In genomic region chr10:2620827-2621521, GRCh38 we compare ENCODE assay signal across 2 cellular contexts.
TF ChIP-seq lines count a peak whose summit lies in the region.

No MANE protein-coding gene starts in this region.

TF ChIP-seq in IMR-90, 13 proteins besides CTCF, POLR2A, EP300 and RAD21:
- no peak for TF ChIP-seq MXI1 (IDR thresholded peaks at IDR 0.05; ENCODE audit: borderline replicate concordance, low read depth, low read length)
- no peak for TF ChIP-seq SMC3 (IDR thresholded peaks at IDR 0.05; ENCODE audit: low read depth, low read length)
- no peak for TF ChIP-seq BHLHE40 (IDR thresholded peaks at IDR 0.05; ENCODE audit: low read depth, low read length)
- no peak for TF ChIP-seq MAFK (IDR thresholded peaks at IDR 0.05; ENCODE audit: low read depth, low read length)
- no peak for TF ChIP-seq CHD1 (IDR thresholded peaks at IDR 0.05; ENCODE audit: low read depth, low read length)
- peak; percentile 23; the same call in 1 of the 2 replicates for TF ChIP-seq CEBPB (IDR thresholded peaks at IDR 0.05; ENCODE audit: low read depth, low read length)
- no peak for TF ChIP-seq RCOR1 (IDR thresholded peaks at IDR 0.05; ENCODE audit: insufficient replicate concordance, low read length)
- no peak for TF ChIP-seq NFE2L2 (IDR thresholded peaks at IDR 0.05; ENCODE audit: low read depth, low read length)

TF ChIP-seq in H1, 55 proteins besides CTCF, POLR2A, EP300 and RAD21:
- TF ChIP-seq CEBPB (IDR thresholded peaks at IDR 0.05; ENCODE audit: low read depth, low read length): peak; percentile 91
- TF ChIP-seq POU5F1 (IDR thresholded peaks at IDR 0.05; ENCODE audit: low read depth, low read length): peak; percentile 68; the same call in 1 of the 2 replicates
- TF ChIP-seq KDM4A (IDR thresholded peaks at IDR 0.05; ENCODE audit: low read depth, low read length, severe bottlenecking): no peak
- TF ChIP-seq BCL11A (IDR thresholded peaks at IDR 0.05; ENCODE audit: low read depth in 2 of 2, low read length in 2 of 2): no peak
- TF ChIP-seq SIN3A (conservative IDR thresholded peaks at IDR 0.05 in 1 of 2, IDR thresholded peaks at IDR 0.05 in 1 of 2; ENCODE audit: low read depth in 1 of 2, low read length in 2 of 2): no peak
